ENCODE assay signal across 15 cellular contexts in genomic region chr19:48596679-48597465, GRCh38. TPM values are rescaled to one million over a fixed set of nuclear protein-coding genes. Genes with fewer than 3 reads are reported as not detected.
DNase-seq lines count a peak whose midpoint lies in the region; ATAC-seq and TF ChIP-seq lines count a peak whose summit lies in the region.
"Had no signal": no experiment of that assay in that cellular context is flagged by ENCODE, and none has a peak within 500 bp of the region (broad histone marks: within the 10 kb centered on the region; RNA-seq: fewer than 3 reads in every experiment).

No MANE protein-coding gene starts in this region.

- no peak overlapping the region for H3K27ac ChIP-seq in OCI-LY3 (ENCODE audit: low read length)
- no peak overlapping the region for H3K27ac ChIP-seq in thyroid gland
- H3K27ac ChIP-seq: adrenal gland, hepatocyte had no signal

- H3K36me3 ChIP-seq in OCI-LY3 (replicated peaks; ENCODE audit: low read depth, low read length) (no peaks in the 10 kb centered on the region), mucosa of descending colon (ENCODE audit: low read depth) (no peaks in the 10 kb centered on the region), thyroid gland (no peaks in the 10 kb centered on the region)
- H3K36me3 ChIP-seq: adrenal gland had no signal

- peak overlapping the region; percentile 13; the same call in 1 of the 2 replicates for H3K4me3 ChIP-seq in GM12864 (ENCODE audit: low read depth, low read length)
- H3K4me3 ChIP-seq in OCI-LY3 (ENCODE audit: low read length), result peak overlapping the region; percentile 57
- no peak overlapping the region for H3K4me3 ChIP-seq in mucosa of descending colon
- no peak overlapping the region for H3K4me3 ChIP-seq in thyroid gland (replicated peaks in 1 of 3)
- H3K4me3 ChIP-seq: adrenal gland, hepatocyte had no signal

- H3K4me1 Mint-ChIP-seq in activated T-helper 1 cell treated with anti-CD3 and anti-CD28 coated beads, Interleukin-12 subunit alpha, Interleukin-12 subunit beta, Interleukin-2, Interleukin-4 antibody, amounts not matched to agents 30 ng/mL and 10 ng/mL and 1 ng/mL, durations not matched to agents 14 hours and 24 hours and 36 hours (ENCODE audit: low read depth), result no peaks in the 10 kb centered on the region

- 74 to 77% methylated on average over 34 to 36 of the region's 39 CpGs for whole genome bisulfite sequencing in thyroid gland, 2 donors

- peaks cover 7% of the 10 kb centered on the region for H3K4me1 ChIP-seq in OCI-LY3 (ENCODE audit: low read length)
- H3K4me1 ChIP-seq in mucosa of descending colon (ENCODE audit: low read depth), result no peaks in the 10 kb centered on the region
- H3K4me1 ChIP-seq in thyroid gland, result no peaks in the 10 kb centered on the region
- H3K4me1 ChIP-seq: adrenal gland had no signal

- ATAC-seq in mucosa of descending colon, result peak; percentile 4

- no peaks in the 10 kb centered on the region for H3K27me3 Mint-ChIP-seq in activated T-helper 1 cell treated with anti-CD3 and anti-CD28 coated beads, Interleukin-12 subunit alpha, Interleukin-12 subunit beta, Interleukin-2, Interleukin-4 antibody, amounts not matched to agents 30 ng/mL and 10 ng/mL and 1 ng/mL, durations not matched to agents 14 hours and 24 hours and 36 hours (ENCODE audit: insufficient read depth)

- TF ChIP-seq POLR2A in erythroblast (IDR thresholded peaks at IDR 0.05; ENCODE audit: low read length), result no peak
- no peak for TF ChIP-seq POLR2A in thyroid gland (IDR thresholded peaks at IDR 0.05)

- H4K20me1 ChIP-seq in OCI-LY3 (ENCODE audit: insufficient read depth, low read length), result no peaks in the 10 kb centered on the region

- no peaks in the 10 kb centered on the region for H3K9me3 Mint-ChIP-seq in activated T-helper 1 cell treated with anti-CD3 and anti-CD28 coated beads, Interleukin-12 subunit alpha, Interleukin-12 subunit beta, Interleukin-2, Interleukin-4 antibody, amounts not matched to agents 30 ng/mL and 10 ng/mL and 1 ng/mL, durations not matched to agents 14 hours and 24 hours and 36 hours
- H3K9me3 Mint-ChIP-seq: endodermal cell had no signal

- H3K4me3 Mint-ChIP-seq in activated T-helper 1 cell treated with anti-CD3 and anti-CD28 coated beads, Interleukin-12 subunit alpha, Interleukin-12 subunit beta, Interleukin-2, Interleukin-4 antibody, amounts not matched to agents 30 ng/mL and 10 ng/mL and 1 ng/mL, durations not matched to agents 14 hours and 24 hours and 36 hours, result peak overlapping the region; percentile 79
- H3K4me3 Mint-ChIP-seq: endodermal cell had no signal

- H3K27me3 ChIP-seq in OCI-LY3 (ENCODE audit: low read depth, low read length), result no peaks in the 10 kb centered on the region
- H3K27me3 ChIP-seq in thyroid gland, result no peaks in the 10 kb centered on the region
- H3K27me3 ChIP-seq: adrenal gland, hepatocyte had no signal

- DNase-seq in GM12864 (ENCODE audit: low read depth), result peak; percentile 35
- no peak for DNase-seq in activated T-helper 1 cell treated with anti-CD3 and anti-CD28 coated beads, Interleukin-12 subunit alpha, Interleukin-12 subunit beta, Interleukin-2, Interleukin-4 antibody, amounts not matched to agents 30 ng/mL and 10 ng/mL and 1 ng/mL, durations not matched to agents 14 hours and 24 hours and 36 hours (ENCODE audit: low spot score)
- no peak for DNase-seq in mucosa of descending colon
- no peak for DNase-seq in erythroblast (lab: John Stamatoyannopoulos, UW)
- DNase-seq in posterior vena cava (ENCODE audit: low spot score), result no peak
- DNase-seq in EL, result no peak
- no peak for DNase-seq in thyroid gland
- DNase-seq: endodermal cell, NCI-H446 treated with DMSO at 0.1 percent for 48 hours, small intestine had no signal

- TF ChIP-seq CTCF in GM12864 (IDR thresholded peaks at IDR 0.05; ENCODE audit: low read depth, low read length, missing control alignments), result no peak
- TF ChIP-seq CTCF in OCI-LY3 (IDR thresholded peaks at IDR 0.05; ENCODE audit: low read depth, low read length), result no peak
- no peak for TF ChIP-seq CTCF in mucosa of descending colon (IDR thresholded peaks at IDR 0.05)
- no peak for TF ChIP-seq CTCF in thyroid gland (IDR thresholded peaks at IDR 0.05)

- H2AFZ ChIP-seq in OCI-LY3 (ENCODE audit: low read depth, low read length), result peak overlapping the region; percentile 94
- H2AFZ ChIP-seq: hepatocyte had no signal

- no peaks in the 10 kb centered on the region for H3K36me3 Mint-ChIP-seq in activated T-helper 1 cell treated with anti-CD3 and anti-CD28 coated beads, Interleukin-12 subunit alpha, Interleukin-12 subunit beta, Interleukin-2, Interleukin-4 antibody, amounts not matched to agents 30 ng/mL and 10 ng/mL and 1 ng/mL, durations not matched to agents 14 hours and 24 hours and 36 hours (ENCODE audit: low read depth)

- H3K4me2 ChIP-seq in OCI-LY3 (ENCODE audit: low read length), result peak overlapping the region; percentile 72
- H3K4me2 ChIP-seq: hepatocyte had no signal

- intact Hi-C loops in activated T-helper 1 cell treated with anti-CD3 and anti-CD28 coated beads, Interleukin-12 subunit alpha, Interleukin-12 subunit beta, Interleukin-2, Interleukin-4 antibody, amounts not matched to agents 30 ng/mL and 10 ng/mL and 1 ng/mL, durations not matched to agents 14 hours and 24 hours and 36 hours (cut with micrococcal nuclease), result no loop called here
- intact Hi-C loops in mucosa of descending colon (cut with DNase I, micrococcal nuclease) (no loop called here), posterior vena cava (cut with DNase I) (no loop called here), thyroid gland (cut with DNase I) (no loop called here)

- H3K79me2 ChIP-seq in OCI-LY3 (ENCODE audit: low read length), result no peaks in the 10 kb centered on the region
- H3K79me2 ChIP-seq: hepatocyte had no signal

- peak overlapping the region; percentile 71 for H3K27ac Mint-ChIP-seq in activated T-helper 1 cell treated with anti-CD3 and anti-CD28 coated beads, Interleukin-12 subunit alpha, Interleukin-12 subunit beta, Interleukin-2, Interleukin-4 antibody, amounts not matched to agents 30 ng/mL and 10 ng/mL and 1 ng/mL, durations not matched to agents 14 hours and 24 hours and 36 hours
- H3K27ac Mint-ChIP-seq: endodermal cell had no signal

- H3K9ac ChIP-seq in OCI-LY3 (ENCODE audit: low read length), result no peak overlapping the region

- no peaks in the 10 kb centered on the region for H3K9me3 ChIP-seq in OCI-LY3 (ENCODE audit: insufficient read depth, low read length)
- H3K9me3 ChIP-seq in mucosa of descending colon, result no peaks in the 10 kb centered on the region
- no peaks in the 10 kb centered on the region for H3K9me3 ChIP-seq in thyroid gland
- H3K9me3 ChIP-seq: adrenal gland had no signal

RNA-seq across cellular contexts. Expression of gene SPACA4, which starts 9.7 kb away (rescaled TPM):
- total RNA-seq in activated T-helper 1 cell treated with anti-CD3 and anti-CD28 coated beads, Interleukin-12 subunit alpha, Interleukin-12 subunit beta, Interleukin-2, Interleukin-4 antibody, amounts not matched to agents 30 ng/mL and 10 ng/mL and 1 ng/mL, durations not matched to agents 14 hours and 24 hours and 36 hours, result not detected in 2 replicates
- not detected for total RNA-seq in mucosa of descending colon
- not detected for total RNA-seq in posterior vena cava
- total RNA-seq in thyroid gland, result under 1 TPM in 1 of 4 donors, not detected in 3; 0.67 TPM
- total RNA-seq: adrenal gland; endodermal cell; hepatocyte; mucosa of gallbladder; T-helper 1 cell treated with Interleukin-12 subunit alpha and Interleukin-12 subunit beta and Interleukin-4 antibody, amounts not matched to agents 30 ng/mL and 1 ng/mL, for 36 hours had no signal

RNA-seq across cellular contexts. Expression of gene FAM83E, which starts 18.0 kb away (rescaled TPM):
- 7.3 TPM in 2 replicates for total RNA-seq in activated T-helper 1 cell treated with anti-CD3 and anti-CD28 coated beads, Interleukin-12 subunit alpha, Interleukin-12 subunit beta, Interleukin-2, Interleukin-4 antibody, amounts not matched to agents 30 ng/mL and 10 ng/mL and 1 ng/mL, durations not matched to agents 14 hours and 24 hours and 36 hours
- 100 to 1,000 TPM in 2 of 3 donors, 10 to 100 TPM in 1; 97.8 to 180 (median 175) TPM for total RNA-seq in mucosa of descending colon
- not detected for total RNA-seq in posterior vena cava
- total RNA-seq in thyroid gland, result not detected

RNA-seq across cellular contexts. Expression of gene RPL18, which starts 22.1 kb away (rescaled TPM):
- 1,774 and 1,780 TPM in 2 replicates for total RNA-seq in activated T-helper 1 cell treated with anti-CD3 and anti-CD28 coated beads, Interleukin-12 subunit alpha, Interleukin-12 subunit beta, Interleukin-2, Interleukin-4 antibody, amounts not matched to agents 30 ng/mL and 10 ng/mL and 1 ng/mL, durations not matched to agents 14 hours and 24 hours and 36 hours
- total RNA-seq in mucosa of descending colon (1,000 to 10,000 TPM in 2 of 3 donors, 100 to 1,000 TPM in 1; 999 to 1,336 (median 1,270) TPM), posterior vena cava (100 to 1,000 TPM; 746 to 777 TPM), thyroid gland (1,000 to 10,000 TPM; 1,845 to 2,426 (median 1,951) TPM)

RNA-seq across cellular contexts. Expression of gene SPHK2, which starts 22.4 kb away (rescaled TPM):
- total RNA-seq in activated T-helper 1 cell treated with anti-CD3 and anti-CD28 coated beads, Interleukin-12 subunit alpha, Interleukin-12 subunit beta, Interleukin-2, Interleukin-4 antibody, amounts not matched to agents 30 ng/mL and 10 ng/mL and 1 ng/mL, durations not matched to agents 14 hours and 24 hours and 36 hours, result 40.8 and 44.1 TPM in 2 replicates
- total RNA-seq in mucosa of descending colon (10 to 100 TPM; 37.9 to 54.8 (median 50.2) TPM), posterior vena cava (10 to 100 TPM in 1 of 2 donors, 1 to 10 TPM in 1; 8.5 to 12.1 TPM), thyroid gland (10 to 100 TPM; 17.1 to 45.4 (median 31.4) TPM)

RNA-seq across cellular contexts. Expression of gene DBP, which starts 40.3 kb away (rescaled TPM):
- 8.5 and 9.1 TPM in 2 replicates for total RNA-seq in activated T-helper 1 cell treated with anti-CD3 and anti-CD28 coated beads, Interleukin-12 subunit alpha, Interleukin-12 subunit beta, Interleukin-2, Interleukin-4 antibody, amounts not matched to agents 30 ng/mL and 10 ng/mL and 1 ng/mL, durations not matched to agents 14 hours and 24 hours and 36 hours
- 10 to 100 TPM in 2 of 3 donors, 1 to 10 TPM in 1; 8.2 to 18.4 (median 11.1) TPM for total RNA-seq in mucosa of descending colon
- 1 to 10 TPM; 1.8 to 3.6 TPM for total RNA-seq in posterior vena cava
- total RNA-seq in thyroid gland, result 10 to 100 TPM; 18.9 to 32.8 (median 25.1) TPM

Comparison
In these comparisons a context has a peak if more than half of its experiments do, and no peak if none do; other contexts are left out.
1. H3K4me3 ChIP-seq: peak in GM12864 (single experiment) and OCI-LY3 (single experiment); none in mucosa of descending colon (single experiment) and thyroid gland (0 of 3).
2. RNA of gene FAM83E, which starts 18.0 kb away (total RNA-seq): 97.8 to 180 TPM in mucosa of descending colon; 7.3 TPM in activated T-helper 1 cell treated with anti-CD3 and anti-CD28 coated beads, Interleukin-12 subunit alpha, Interleukin-12 subunit beta, Interleukin-2, Interleukin-4 antibody, amounts not matched to agents 30 ng/mL and 10 ng/mL and 1 ng/mL, durations not matched to agents 14 hours and 24 hours and 36 hours, not detected in posterior vena cava and not detected in thyroid gland; every median in the first group is over 10 times any median in the second.